8 cellular contexts compared by ENCODE assay signal in genomic region chr6:110816110-110816409, GRCh38. TPM values are rescaled to one million over a fixed set of nuclear protein-coding genes. Genes with fewer than 3 reads are reported as not detected.
DNase-seq lines count a peak whose midpoint lies in the region; ATAC-seq and TF ChIP-seq lines count a peak whose summit lies in the region.

No MANE protein-coding gene starts in this region.

- H3K4me1 Mint-ChIP-seq in activated T-cell treated with anti-CD3 and anti-CD28 coated beads, Interleukin-2, amount 50 U/mL, for 24 hours (ENCODE audit: low read depth) = peaks cover 31% of the 10 kb centered on the region

- H3K9me3 ChIP-seq in ascending aorta = no peaks in the 10 kb centered on the region
- H3K9me3 ChIP-seq in tibial nerve = no peaks in the 10 kb centered on the region

- H3K36me3 ChIP-seq in ascending aorta (no peaks in the 10 kb centered on the region), tibial nerve (no peaks in the 10 kb centered on the region)

- no peak for TF ChIP-seq EP300 in tibial nerve (IDR thresholded peaks at IDR 0.05)

- H3K4me3 Mint-ChIP-seq in activated T-cell treated with anti-CD3 and anti-CD28 coated beads, Interleukin-2, amount 50 U/mL, for 24 hours = peak overlapping the region; percentile 99

- H3K4me1 ChIP-seq in ascending aorta (peaks cover 3 to 6% of the 10 kb centered on the region in 2 donors), tibial nerve (peaks cover 0 to 34% (median 3%) of the 10 kb centered on the region in 4 donors)

- TF ChIP-seq POLR2A in lower leg skin (IDR thresholded peaks at IDR 0.05) = no peak
- no peak for TF ChIP-seq POLR2A in tibial nerve (IDR thresholded peaks at IDR 0.05)

- no peaks in the 10 kb centered on the region for H3K9me3 Mint-ChIP-seq in activated T-cell treated with anti-CD3 and anti-CD28 coated beads, Interleukin-2, amount 50 U/mL, for 24 hours

- no peak for DNase-seq in activated T-cell treated with anti-CD3 and anti-CD28 coated beads, Interleukin-2, amount 50 U/mL, for 24 hours
- DNase-seq in activated T-cell treated with anti-CD3 and anti-CD28 coated beads, Interleukin-2, amount 50 U/mL, for 1 hour = no peak
- DNase-seq in ascending aorta (ENCODE audit: low spot score in 2 of 2) (no peak), lower leg skin (ENCODE audit: low spot score in 2 of 2) (no peak), tibial nerve (ENCODE audit: low spot score in 2 of 2) (no peak), NCI-H1417 treated with DMSO at 0.1 percent for 48 hours (lab: John Stamatoyannopoulos, UW) (no peak), SKM-1 treated with dmso at 0.1 percent for 144 hours (lab: John Stamatoyannopoulos, UW; ENCODE audit: unreplicated experiment) (no peak)

- H3K27ac Mint-ChIP-seq in activated T-cell treated with anti-CD3 and anti-CD28 coated beads, Interleukin-2, amount 50 U/mL, for 24 hours = peak overlapping the region; percentile 99

- TF ChIP-seq CTCF in ascending aorta (IDR thresholded peaks at IDR 0.05) (no peak), lower leg skin (IDR thresholded peaks at IDR 0.05) (no peak), tibial nerve (IDR thresholded peaks at IDR 0.05) (no peak)

- peaks cover 9% of the 10 kb centered on the region for H3K36me3 Mint-ChIP-seq in activated T-cell treated with anti-CD3 and anti-CD28 coated beads, Interleukin-2, amount 50 U/mL, for 24 hours (ENCODE audit: low read depth)

- peak overlapping the region; percentile 93 to 98 for H3K27ac ChIP-seq in ascending aorta
- peak overlapping the region; percentile 91 to 98 (median 96) for H3K27ac ChIP-seq in tibial nerve

- peak overlapping the region; percentile 97 for H3K4me3 ChIP-seq in ascending aorta
- H3K4me3 ChIP-seq in lower leg skin (ENCODE audit: low read depth, poor library complexity, severe bottlenecking) = peak overlapping the region; percentile 79
- H3K4me3 ChIP-seq in tibial nerve = peak overlapping the region; percentile 83 to 98 (median 88)

- no peaks in the 10 kb centered on the region for H3K27me3 Mint-ChIP-seq in activated T-cell treated with anti-CD3 and anti-CD28 coated beads, Interleukin-2, amount 50 U/mL, for 24 hours

- intact Hi-C loops in ascending aorta (cut with DNase I) (loop anchor here (5.0 to 10.0 kb wide), 5 partner anchors 399 to 1721 kb away; partner anchors contain the start of genes CEP57L1, REV3L, SESN1 and WASF1), lower leg skin (cut with DNase I; ENCODE audit: low total_unique reads) (loop anchor here (10.0 kb wide), 1 partner anchor 59 kb away; the partner anchor contains the start of gene AMD1)

- no peak for ATAC-seq in GM21381 (IDR thresholded peaks at IDR 0.05; ENCODE audit: unreplicated experiment)

- WGBS in lower leg skin, 2 donors = 1 to 4% methylated on average over 6 of the region's 6 CpGs
- WGBS in tibial nerve, 2 donors = 1 to 2% methylated on average over 6 of the region's 6 CpGs

- H3K27me3 ChIP-seq in ascending aorta (no peaks in the 10 kb centered on the region), tibial nerve (no peaks in the 10 kb centered on the region)

RNA-seq across cellular contexts. Expression of gene CDK19, which starts 0.8 kb away (rescaled TPM):
- total RNA-seq in ascending aorta (5.2 TPM), lower leg skin (10 to 100 TPM; 17.0 to 19.1 (median 18.7) TPM), tibial nerve (10 to 100 TPM; 18.6 to 29.3 (median 24.3) TPM)

RNA-seq across cellular contexts. Expression of gene AMD1, which starts 58.5 kb away (rescaled TPM):
- total RNA-seq in ascending aorta (19.1 TPM), lower leg skin (10 to 100 TPM; 36.3 to 49.8 (median 40.4) TPM), tibial nerve (10 to 100 TPM; 61.8 to 95.0 (median 81.8) TPM)
